1 cellular context compared by ENCODE assay signal in the genomic region with DNA sequence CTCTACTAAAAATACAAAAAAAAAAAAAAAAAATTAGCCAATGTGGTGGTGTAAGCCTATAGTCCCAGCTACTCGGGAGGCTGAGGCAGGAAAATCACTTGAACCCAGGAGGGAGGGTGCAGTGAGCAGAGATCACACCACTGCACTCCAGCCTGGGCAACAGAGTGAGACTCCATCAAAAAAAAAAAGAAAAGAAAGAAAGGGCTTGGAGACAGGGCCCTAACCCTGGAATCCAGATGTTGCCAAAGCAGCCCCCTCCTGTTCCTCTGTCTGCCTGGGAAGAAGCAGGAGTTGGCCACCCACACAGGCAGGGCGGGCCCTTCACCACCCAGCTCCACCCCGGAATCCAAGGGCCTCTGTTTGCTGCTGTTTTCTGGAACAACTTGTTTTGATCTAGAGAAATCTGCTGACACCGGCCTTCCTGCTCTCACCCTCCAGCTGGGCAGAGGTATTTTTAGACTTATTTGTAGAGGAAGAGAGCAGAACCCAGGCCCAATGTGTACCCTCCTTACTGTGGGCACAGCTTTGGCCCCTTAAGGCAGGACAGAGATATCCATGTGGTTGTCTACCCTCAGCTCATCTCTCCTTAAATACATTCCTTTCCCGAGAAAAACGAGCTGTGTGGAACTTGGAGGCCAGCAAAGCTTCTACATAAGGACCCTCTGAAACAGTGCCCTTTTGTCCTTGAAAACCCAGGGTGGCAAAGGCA.
TF ChIP-seq lines count a peak whose summit lies in the region.

No MANE protein-coding gene starts in this region.

TF ChIP-seq in HepG2, 621 proteins besides CTCF, POLR2A, EP300 and RAD21 (continued from another document and continues in another):
- TF ChIP-seq, protein P1, sequence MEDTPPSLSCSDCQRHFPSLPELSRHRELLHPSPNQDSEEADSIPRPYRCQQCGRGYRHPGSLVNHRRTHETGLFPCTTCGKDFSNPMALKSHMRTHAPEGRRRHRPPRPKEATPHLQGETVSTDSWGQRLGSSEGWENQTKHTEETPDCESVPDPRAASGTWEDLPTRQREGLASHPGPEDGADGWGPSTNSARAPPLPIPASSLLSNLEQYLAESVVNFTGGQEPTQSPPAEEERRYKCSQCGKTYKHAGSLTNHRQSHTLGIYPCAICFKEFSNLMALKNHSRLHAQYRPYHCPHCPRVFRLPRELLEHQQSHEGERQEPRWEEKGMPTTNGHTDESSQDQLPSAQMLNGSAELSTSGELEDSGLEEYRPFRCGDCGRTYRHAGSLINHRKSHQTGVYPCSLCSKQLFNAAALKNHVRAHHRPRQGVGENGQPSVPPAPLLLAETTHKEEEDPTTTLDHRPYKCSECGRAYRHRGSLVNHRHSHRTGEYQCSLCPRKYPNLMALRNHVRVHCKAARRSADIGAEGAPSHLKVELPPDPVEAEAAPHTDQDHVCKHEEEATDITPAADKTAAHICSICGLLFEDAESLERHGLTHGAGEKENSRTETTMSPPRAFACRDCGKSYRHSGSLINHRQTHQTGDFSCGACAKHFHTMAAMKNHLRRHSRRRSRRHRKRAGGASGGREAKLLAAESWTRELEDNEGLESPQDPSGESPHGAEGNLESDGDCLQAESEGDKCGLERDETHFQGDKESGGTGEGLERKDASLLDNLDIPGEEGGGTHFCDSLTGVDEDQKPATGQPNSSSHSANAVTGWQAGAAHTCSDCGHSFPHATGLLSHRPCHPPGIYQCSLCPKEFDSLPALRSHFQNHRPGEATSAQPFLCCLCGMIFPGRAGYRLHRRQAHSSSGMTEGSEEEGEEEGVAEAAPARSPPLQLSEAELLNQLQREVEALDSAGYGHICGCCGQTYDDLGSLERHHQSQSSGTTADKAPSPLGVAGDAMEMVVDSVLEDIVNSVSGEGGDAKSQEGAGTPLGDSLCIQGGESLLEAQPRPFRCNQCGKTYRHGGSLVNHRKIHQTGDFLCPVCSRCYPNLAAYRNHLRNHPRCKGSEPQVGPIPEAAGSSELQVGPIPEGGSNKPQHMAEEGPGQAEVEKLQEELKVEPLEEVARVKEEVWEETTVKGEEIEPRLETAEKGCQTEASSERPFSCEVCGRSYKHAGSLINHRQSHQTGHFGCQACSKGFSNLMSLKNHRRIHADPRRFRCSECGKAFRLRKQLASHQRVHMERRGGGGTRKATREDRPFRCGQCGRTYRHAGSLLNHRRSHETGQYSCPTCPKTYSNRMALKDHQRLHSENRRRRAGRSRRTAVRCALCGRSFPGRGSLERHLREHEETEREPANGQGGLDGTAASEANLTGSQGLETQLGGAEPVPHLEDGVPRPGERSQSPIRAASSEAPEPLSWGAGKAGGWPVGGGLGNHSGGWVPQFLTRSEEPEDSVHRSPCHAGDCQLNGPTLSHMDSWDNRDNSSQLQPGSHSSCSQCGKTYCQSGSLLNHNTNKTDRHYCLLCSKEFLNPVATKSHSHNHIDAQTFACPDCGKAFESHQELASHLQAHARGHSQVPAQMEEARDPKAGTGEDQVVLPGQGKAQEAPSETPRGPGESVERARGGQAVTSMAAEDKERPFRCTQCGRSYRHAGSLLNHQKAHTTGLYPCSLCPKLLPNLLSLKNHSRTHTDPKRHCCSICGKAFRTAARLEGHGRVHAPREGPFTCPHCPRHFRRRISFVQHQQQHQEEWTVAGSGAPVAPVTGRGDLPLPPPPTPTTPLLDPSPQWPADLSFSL (CRISPR knock-in tag; IDR thresholded peaks at IDR 0.05), result no peak
- TF ChIP-seq FOXP1 (IDR thresholded peaks at IDR 0.05), result no peak
- peak; percentile 70 for TF ChIP-seq FOXP1 (CRISPR knock-in tag; IDR thresholded peaks at IDR 0.05)
- TF ChIP-seq ETV5 (CRISPR knock-in tag; IDR thresholded peaks at IDR 0.05; ENCODE audit: borderline replicate concordance), result peak; percentile 90
- TF ChIP-seq BRD4 (CRISPR knock-in tag; IDR thresholded peaks at IDR 0.05), result no peak; the same call in 1 of the 2 replicates
- no peak; the same call in none of the 2 replicates for TF ChIP-seq MED13 (CRISPR knock-in tag; IDR thresholded peaks at IDR 0.05)
- TF ChIP-seq ZNF552 (CRISPR knock-in tag; IDR thresholded peaks at IDR 0.05; ENCODE audit: borderline replicate concordance), result no peak
- no peak for TF ChIP-seq ZNF282 (IDR thresholded peaks at IDR 0.05; ENCODE audit: partially characterized antibody)
- no peak for TF ChIP-seq PLRG1 (conservative IDR thresholded peaks at IDR 0.05)
- no peak for TF ChIP-seq ZNF224 (CRISPR knock-in tag; IDR thresholded peaks at IDR 0.05)
- no peak for TF ChIP-seq RFXAP (CRISPR knock-in tag; IDR thresholded peaks at IDR 0.05; ENCODE audit: borderline replicate concordance)
- TF ChIP-seq ARNT2 (CRISPR knock-in tag; IDR thresholded peaks at IDR 0.05; ENCODE audit: low read depth), result 0 out of 2 replicates have a peak, but pooled peaks have one; percentile 20
- TF ChIP-seq, protein P2, sequence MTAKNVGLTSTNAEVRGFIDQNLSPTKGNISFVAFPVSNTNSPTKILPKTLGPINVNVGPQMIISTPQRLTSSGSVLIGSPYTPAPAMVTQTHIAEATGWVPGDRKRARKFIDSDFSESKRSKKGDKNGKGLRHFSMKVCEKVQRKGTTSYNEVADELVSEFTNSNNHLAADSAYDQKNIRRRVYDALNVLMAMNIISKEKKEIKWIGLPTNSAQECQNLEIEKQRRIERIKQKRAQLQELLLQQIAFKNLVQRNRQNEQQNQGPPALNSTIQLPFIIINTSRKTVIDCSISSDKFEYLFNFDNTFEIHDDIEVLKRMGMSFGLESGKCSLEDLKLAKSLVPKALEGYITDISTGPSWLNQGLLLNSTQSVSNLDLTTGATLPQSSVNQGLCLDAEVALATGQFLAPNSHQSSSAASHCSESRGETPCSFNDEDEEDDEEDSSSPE (CRISPR knock-in tag; IDR thresholded peaks at IDR 0.05), result no peak; the same call in 1 of the 2 replicates
- no peak for TF ChIP-seq MZF1 (CRISPR knock-in tag; IDR thresholded peaks at IDR 0.05; ENCODE audit: borderline replicate concordance)
- no peak for TF ChIP-seq ZNF83 (CRISPR knock-in tag; IDR thresholded peaks at IDR 0.05; ENCODE audit: borderline replicate concordance)
- TF ChIP-seq, protein P3, sequence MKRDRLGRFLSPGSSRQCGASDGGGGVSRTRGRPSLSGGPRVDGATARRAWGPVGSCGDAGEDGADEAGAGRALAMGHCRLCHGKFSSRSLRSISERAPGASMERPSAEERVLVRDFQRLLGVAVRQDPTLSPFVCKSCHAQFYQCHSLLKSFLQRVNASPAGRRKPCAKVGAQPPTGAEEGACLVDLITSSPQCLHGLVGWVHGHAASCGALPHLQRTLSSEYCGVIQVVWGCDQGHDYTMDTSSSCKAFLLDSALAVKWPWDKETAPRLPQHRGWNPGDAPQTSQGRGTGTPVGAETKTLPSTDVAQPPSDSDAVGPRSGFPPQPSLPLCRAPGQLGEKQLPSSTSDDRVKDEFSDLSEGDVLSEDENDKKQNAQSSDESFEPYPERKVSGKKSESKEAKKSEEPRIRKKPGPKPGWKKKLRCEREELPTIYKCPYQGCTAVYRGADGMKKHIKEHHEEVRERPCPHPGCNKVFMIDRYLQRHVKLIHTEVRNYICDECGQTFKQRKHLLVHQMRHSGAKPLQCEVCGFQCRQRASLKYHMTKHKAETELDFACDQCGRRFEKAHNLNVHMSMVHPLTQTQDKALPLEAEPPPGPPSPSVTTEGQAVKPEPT (CRISPR knock-in tag; IDR thresholded peaks at IDR 0.05; ENCODE audit: low read depth), result no peak
- TF ChIP-seq, protein P4, sequence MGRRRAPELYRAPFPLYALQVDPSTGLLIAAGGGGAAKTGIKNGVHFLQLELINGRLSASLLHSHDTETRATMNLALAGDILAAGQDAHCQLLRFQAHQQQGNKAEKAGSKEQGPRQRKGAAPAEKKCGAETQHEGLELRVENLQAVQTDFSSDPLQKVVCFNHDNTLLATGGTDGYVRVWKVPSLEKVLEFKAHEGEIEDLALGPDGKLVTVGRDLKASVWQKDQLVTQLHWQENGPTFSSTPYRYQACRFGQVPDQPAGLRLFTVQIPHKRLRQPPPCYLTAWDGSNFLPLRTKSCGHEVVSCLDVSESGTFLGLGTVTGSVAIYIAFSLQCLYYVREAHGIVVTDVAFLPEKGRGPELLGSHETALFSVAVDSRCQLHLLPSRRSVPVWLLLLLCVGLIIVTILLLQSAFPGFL (CRISPR knock-in tag; IDR thresholded peaks at IDR 0.05), result no peak
- TF ChIP-seq ZNF121 (CRISPR knock-in tag; IDR thresholded peaks at IDR 0.05), result 0 out of 2 replicates have a peak, but pooled peaks have one; percentile 38
- no peak for TF ChIP-seq PCBP2 (optimal IDR thresholded peaks at IDR 0.05; ENCODE audit: low read depth, low read length, poor library complexity, severe bottlenecking)
- TF ChIP-seq TOPORS (CRISPR knock-in tag; IDR thresholded peaks at IDR 0.05), result no peak
- TF ChIP-seq, protein P5, sequence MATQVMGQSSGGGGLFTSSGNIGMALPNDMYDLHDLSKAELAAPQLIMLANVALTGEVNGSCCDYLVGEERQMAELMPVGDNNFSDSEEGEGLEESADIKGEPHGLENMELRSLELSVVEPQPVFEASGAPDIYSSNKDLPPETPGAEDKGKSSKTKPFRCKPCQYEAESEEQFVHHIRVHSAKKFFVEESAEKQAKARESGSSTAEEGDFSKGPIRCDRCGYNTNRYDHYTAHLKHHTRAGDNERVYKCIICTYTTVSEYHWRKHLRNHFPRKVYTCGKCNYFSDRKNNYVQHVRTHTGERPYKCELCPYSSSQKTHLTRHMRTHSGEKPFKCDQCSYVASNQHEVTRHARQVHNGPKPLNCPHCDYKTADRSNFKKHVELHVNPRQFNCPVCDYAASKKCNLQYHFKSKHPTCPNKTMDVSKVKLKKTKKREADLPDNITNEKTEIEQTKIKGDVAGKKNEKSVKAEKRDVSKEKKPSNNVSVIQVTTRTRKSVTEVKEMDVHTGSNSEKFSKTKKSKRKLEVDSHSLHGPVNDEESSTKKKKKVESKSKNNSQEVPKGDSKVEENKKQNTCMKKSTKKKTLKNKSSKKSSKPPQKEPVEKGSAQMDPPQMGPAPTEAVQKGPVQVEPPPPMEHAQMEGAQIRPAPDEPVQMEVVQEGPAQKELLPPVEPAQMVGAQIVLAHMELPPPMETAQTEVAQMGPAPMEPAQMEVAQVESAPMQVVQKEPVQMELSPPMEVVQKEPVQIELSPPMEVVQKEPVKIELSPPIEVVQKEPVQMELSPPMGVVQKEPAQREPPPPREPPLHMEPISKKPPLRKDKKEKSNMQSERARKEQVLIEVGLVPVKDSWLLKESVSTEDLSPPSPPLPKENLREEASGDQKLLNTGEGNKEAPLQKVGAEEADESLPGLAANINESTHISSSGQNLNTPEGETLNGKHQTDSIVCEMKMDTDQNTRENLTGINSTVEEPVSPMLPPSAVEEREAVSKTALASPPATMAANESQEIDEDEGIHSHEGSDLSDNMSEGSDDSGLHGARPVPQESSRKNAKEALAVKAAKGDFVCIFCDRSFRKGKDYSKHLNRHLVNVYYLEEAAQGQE (IDR thresholded peaks at IDR 0.05; ENCODE audit: borderline replicate concordance in 1 of 2, low read depth in 1 of 2, low read length in 2 of 2), result peak in 1 of 2 experiments; percentile 38; a peak in 1 of 4 replicates
- no peak for TF ChIP-seq KDM6A (CRISPR knock-in tag; IDR thresholded peaks at IDR 0.05; ENCODE audit: low read depth)
- TF ChIP-seq CBX2 (IDR thresholded peaks at IDR 0.05; ENCODE audit: low read depth, low read length), result no peak
- TF ChIP-seq CBX2 (CRISPR knock-in tag; IDR thresholded peaks at IDR 0.05; ENCODE audit: low read depth), result no peak
- TF ChIP-seq, protein P6, sequence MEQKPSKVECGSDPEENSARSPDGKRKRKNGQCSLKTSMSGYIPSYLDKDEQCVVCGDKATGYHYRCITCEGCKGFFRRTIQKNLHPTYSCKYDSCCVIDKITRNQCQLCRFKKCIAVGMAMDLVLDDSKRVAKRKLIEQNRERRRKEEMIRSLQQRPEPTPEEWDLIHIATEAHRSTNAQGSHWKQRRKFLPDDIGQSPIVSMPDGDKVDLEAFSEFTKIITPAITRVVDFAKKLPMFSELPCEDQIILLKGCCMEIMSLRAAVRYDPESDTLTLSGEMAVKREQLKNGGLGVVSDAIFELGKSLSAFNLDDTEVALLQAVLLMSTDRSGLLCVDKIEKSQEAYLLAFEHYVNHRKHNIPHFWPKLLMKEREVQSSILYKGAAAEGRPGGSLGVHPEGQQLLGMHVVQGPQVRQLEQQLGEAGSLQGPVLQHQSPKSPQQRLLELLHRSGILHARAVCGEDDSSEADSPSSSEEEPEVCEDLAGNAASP (CRISPR knock-in tag; IDR thresholded peaks at IDR 0.05; ENCODE audit: borderline replicate concordance), result peak; percentile 53; the same call in 1 of the 2 replicates
- no peak for TF ChIP-seq U2AF1 (optimal IDR thresholded peaks at IDR 0.05; ENCODE audit: low read depth, low read length)
- no peak for TF ChIP-seq KLF13 (CRISPR knock-in tag; IDR thresholded peaks at IDR 0.05)
- TF ChIP-seq SP5 (CRISPR knock-in tag; IDR thresholded peaks at IDR 0.05; ENCODE audit: borderline replicate concordance, low read depth), result peak; percentile 96
- no peak for TF ChIP-seq ZNF777 (CRISPR knock-in tag; IDR thresholded peaks at IDR 0.05)
- TF ChIP-seq XBP1 (CRISPR knock-in tag; IDR thresholded peaks at IDR 0.05), result no peak
- TF ChIP-seq, protein P7, sequence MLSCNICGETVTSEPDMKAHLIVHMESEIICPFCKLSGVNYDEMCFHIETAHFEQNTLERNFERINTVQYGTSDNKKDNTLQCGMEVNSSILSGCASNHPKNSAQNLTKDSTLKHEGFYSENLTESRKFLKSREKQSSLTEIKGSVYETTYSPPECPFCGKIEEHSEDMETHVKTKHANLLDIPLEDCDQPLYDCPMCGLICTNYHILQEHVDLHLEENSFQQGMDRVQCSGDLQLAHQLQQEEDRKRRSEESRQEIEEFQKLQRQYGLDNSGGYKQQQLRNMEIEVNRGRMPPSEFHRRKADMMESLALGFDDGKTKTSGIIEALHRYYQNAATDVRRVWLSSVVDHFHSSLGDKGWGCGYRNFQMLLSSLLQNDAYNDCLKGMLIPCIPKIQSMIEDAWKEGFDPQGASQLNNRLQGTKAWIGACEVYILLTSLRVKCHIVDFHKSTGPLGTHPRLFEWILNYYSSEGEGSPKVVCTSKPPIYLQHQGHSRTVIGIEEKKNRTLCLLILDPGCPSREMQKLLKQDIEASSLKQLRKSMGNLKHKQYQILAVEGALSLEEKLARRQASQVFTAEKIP (CRISPR knock-in tag; IDR thresholded peaks at IDR 0.05; ENCODE audit: borderline replicate concordance), result no peak
- 0 out of 2 replicates have a peak, but pooled peaks have one; percentile 45 for TF ChIP-seq ZNF572 (CRISPR knock-in tag; IDR thresholded peaks at IDR 0.05)
- TF ChIP-seq ZNF136 (CRISPR knock-in tag; IDR thresholded peaks at IDR 0.05; ENCODE audit: low read depth), result no peak
- TF ChIP-seq MAFF (IDR thresholded peaks at IDR 0.05; ENCODE audit: low read depth, low read length), result peak; percentile 94
- no peak for TF ChIP-seq SATB2 (CRISPR knock-in tag; IDR thresholded peaks at IDR 0.05)
- TF ChIP-seq, protein P8, sequence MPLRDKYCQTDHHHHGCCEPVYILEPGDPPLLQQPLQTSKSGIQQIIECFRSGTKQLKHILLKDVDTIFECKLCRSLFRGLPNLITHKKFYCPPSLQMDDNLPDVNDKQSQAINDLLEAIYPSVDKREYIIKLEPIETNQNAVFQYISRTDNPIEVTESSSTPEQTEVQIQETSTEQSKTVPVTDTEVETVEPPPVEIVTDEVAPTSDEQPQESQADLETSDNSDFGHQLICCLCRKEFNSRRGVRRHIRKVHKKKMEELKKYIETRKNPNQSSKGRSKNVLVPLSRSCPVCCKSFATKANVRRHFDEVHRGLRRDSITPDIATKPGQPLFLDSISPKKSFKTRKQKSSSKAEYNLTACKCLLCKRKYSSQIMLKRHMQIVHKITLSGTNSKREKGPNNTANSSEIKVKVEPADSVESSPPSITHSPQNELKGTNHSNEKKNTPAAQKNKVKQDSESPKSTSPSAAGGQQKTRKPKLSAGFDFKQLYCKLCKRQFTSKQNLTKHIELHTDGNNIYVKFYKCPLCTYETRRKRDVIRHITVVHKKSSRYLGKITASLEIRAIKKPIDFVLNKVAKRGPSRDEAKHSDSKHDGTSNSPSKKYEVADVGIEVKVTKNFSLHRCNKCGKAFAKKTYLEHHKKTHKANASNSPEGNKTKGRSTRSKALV (CRISPR knock-in tag; IDR thresholded peaks at IDR 0.05), result no peak
- peak; percentile 69 for TF ChIP-seq POLR2AphosphoS5 (IDR thresholded peaks at IDR 0.05; ENCODE audit: low read depth, low read length)
- 0 out of 2 replicates have a peak, but pooled peaks have one; percentile 32 for TF ChIP-seq ELF1 (CRISPR knock-in tag; IDR thresholded peaks at IDR 0.05)
- no peak for TF ChIP-seq FOXA1 (IDR thresholded peaks at IDR 0.05)
- peak; percentile 12; the same call in 1 of the 2 replicates for TF ChIP-seq FOXA1 (CRISPR knock-in tag; IDR thresholded peaks at IDR 0.05)
